In the genomic region with DNA sequence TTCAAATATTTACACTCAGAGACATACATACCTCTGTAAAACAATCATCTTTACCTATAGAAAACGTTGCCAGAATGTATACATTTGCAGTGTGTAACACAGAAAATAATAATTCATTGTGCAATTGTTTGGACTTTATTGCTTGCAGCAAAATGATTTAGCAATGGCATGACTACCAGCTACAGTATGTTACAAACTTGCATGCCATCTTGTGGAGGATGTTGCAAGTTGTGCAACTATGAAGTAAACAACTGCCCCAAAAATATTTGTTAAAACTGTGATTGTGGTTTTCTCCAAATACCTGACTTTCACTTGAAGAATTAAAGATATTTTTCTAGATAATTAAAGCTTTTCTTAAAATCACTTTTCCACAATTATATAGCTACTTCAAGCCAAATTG, we compare ENCODE assay signal across 8 cellular contexts. TPM values are rescaled to one million over a fixed set of nuclear protein-coding genes. Genes with fewer than 3 reads are reported as not detected.
DNase-seq lines count a peak whose midpoint lies in the region; ATAC-seq and TF ChIP-seq lines count a peak whose summit lies in the region.

No MANE protein-coding gene starts in this region.

- H3K4me3 ChIP-seq in left ventricle myocardium inferior (no peak overlapping the region), right cardiac atrium (ENCODE audit: low read length) (no peak overlapping the region), fibroblast of villous mesenchyme (ENCODE audit: low read depth, low read length) (no peak overlapping the region), upper lobe of right lung (no peak overlapping the region)

- CTCF ChIA-PET in RWPE1 (lab: Yijun Ruan, JAX): interaction anchor here (0.5 to 1.2 kb wide), 3 partner anchors 115 to 802 kb away, joined by 3 to 4 read pairs (median 3); no protein-coding TSS in a partner anchor

- H3K9me3 ChIP-seq in left ventricle myocardium inferior (replicated peaks) (no peaks in the 10 kb centered on the region), right cardiac atrium (ENCODE audit: control insufficient read depth, low read length) (no peaks in the 10 kb centered on the region), upper lobe of right lung (no peaks in the 10 kb centered on the region)

- H3K36me3 ChIP-seq in left ventricle myocardium inferior (no peaks in the 10 kb centered on the region), upper lobe of right lung (no peaks in the 10 kb centered on the region)

- ATAC-seq in right cardiac atrium: no peak
- ATAC-seq in upper lobe of right lung: no peak
- ATAC-seq in GM18870 (IDR thresholded peaks at IDR 0.05; ENCODE audit: unreplicated experiment): no peak
- no peak for ATAC-seq in GM18498 (IDR thresholded peaks at IDR 0.05; ENCODE audit: unreplicated experiment)

- intact Hi-C loops in left ventricle myocardium inferior (cut with micrococcal nuclease) (no loop called here), right cardiac atrium (cut with DNase I) (no loop called here), upper lobe of right lung (cut with DNase I) (no loop called here)

- POLR2A ChIA-PET in RWPE1 (lab: Yijun Ruan, JAX; ENCODE audit: low non-redundant PET): no interaction called here

- H3K27ac ChIP-seq in left ventricle myocardium inferior (replicated peaks): no peak overlapping the region
- no peak overlapping the region for H3K27ac ChIP-seq in right cardiac atrium (ENCODE audit: low read length)
- H3K27ac ChIP-seq in RWPE1: no peak overlapping the region
- H3K27ac ChIP-seq in upper lobe of right lung: no peak overlapping the region

- peak; percentile 34 for TF ChIP-seq CTCF in left ventricle myocardium inferior (IDR thresholded peaks at IDR 0.05; ENCODE audit: borderline replicate concordance)
- no peak; the same call in 1 of the 2 replicates for TF ChIP-seq CTCF in RWPE1 (conservative IDR thresholded peaks at IDR 0.05; ENCODE audit: low read depth)
- peak; percentile 45 for TF ChIP-seq CTCF in fibroblast of villous mesenchyme (IDR thresholded peaks at IDR 0.05; ENCODE audit: insufficient read depth, low read depth, low read length)
- peak; percentile 23 for TF ChIP-seq CTCF in upper lobe of right lung (IDR thresholded peaks at IDR 0.05)

- DNase-seq in left ventricle myocardium inferior (no peak), right cardiac atrium (no peak), RWPE1 (ENCODE audit: low spot score) (peak; percentile 36), fibroblast of villous mesenchyme (ENCODE audit: low read depth) (peak; percentile 81), upper lobe of right lung (no peak)
- no peak for DNase-seq in activated CD8-positive, alpha-beta memory T cell treated with anti-CD3 and anti-CD28 coated beads for 24 hours

- WGBS in right cardiac atrium: 13% methylated on average over 1 of the region's 1 CpG

- H3K4me1 ChIP-seq in left ventricle myocardium inferior: no peaks in the 10 kb centered on the region
- no peaks in the 10 kb centered on the region for H3K4me1 ChIP-seq in right cardiac atrium (ENCODE audit: control insufficient read depth, insufficient read depth, low read length)
- no peaks in the 10 kb centered on the region for H3K4me1 ChIP-seq in upper lobe of right lung

- no peaks in the 10 kb centered on the region for H3K27me3 ChIP-seq in left ventricle myocardium inferior (ENCODE audit: low read depth)
- H3K27me3 ChIP-seq in right cardiac atrium (ENCODE audit: control insufficient read depth, insufficient read depth): no peaks in the 10 kb centered on the region
- H3K27me3 ChIP-seq in upper lobe of right lung: no peaks in the 10 kb centered on the region

RNA-seq across cellular contexts. Expression of a gene that starts 27.1 kb away (rescaled TPM):
- not detected for total RNA-seq in left ventricle myocardium inferior
- not detected for total RNA-seq in right cardiac atrium
- not detected for polyA plus RNA-seq in right cardiac atrium
- not detected in 2 replicates for total RNA-seq in fibroblast of villous mesenchyme
- not detected for total RNA-seq in upper lobe of right lung

Comparison
In these comparisons a context has a peak if more than half of its experiments do, and no peak if none do; other contexts are left out.
1. DNase-seq: peak in RWPE1 (single experiment) and fibroblast of villous mesenchyme (single experiment); none in left ventricle myocardium inferior (single experiment), right cardiac atrium (0 of 3), upper lobe of right lung (single experiment) and activated CD8-positive, alpha-beta memory T cell treated with anti-CD3 and anti-CD28 coated beads for 24 hours (single experiment).